Comparison of ENCODE assay signal across 30 cellular contexts in the genomic region with DNA sequence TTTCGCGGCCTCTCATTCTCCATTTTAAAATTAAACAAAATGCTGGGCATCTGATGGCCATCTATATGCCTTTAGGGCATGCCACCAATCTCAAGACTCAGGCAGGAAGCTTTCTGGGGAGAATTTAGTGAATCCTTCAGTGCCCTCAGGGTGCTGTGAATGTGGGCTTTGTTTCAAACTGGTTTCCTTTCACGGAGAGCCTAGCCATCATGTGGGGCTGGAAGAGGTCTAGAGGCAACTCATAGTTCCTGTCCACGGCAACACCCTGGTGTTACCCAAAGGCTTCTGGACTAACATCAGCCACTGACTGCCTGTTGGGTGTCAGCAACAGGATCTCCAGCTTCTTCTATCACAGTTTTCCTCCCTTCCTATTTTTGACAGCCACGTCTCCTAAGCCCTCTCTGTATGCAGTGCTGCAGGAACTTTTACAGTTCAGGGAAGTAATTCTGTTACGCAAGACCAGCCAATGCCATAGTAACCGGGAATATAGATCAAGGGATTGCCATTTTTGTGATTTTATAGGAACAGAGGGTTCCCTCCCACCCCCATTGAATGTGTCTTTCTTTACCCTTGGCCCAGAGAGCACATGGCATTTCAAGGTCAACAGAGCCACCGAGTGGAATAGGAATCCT.
"Had no signal": no experiment of that assay in that cellular context is flagged by ENCODE, and none has a peak within 500 bp of the region (broad histone marks: within the 10 kb centered on the region; RNA-seq: fewer than 3 reads in every experiment).

No MANE protein-coding gene starts in this region.

- H3K27ac ChIP-seq: ascending aorta, cardiac muscle cell, SJSA1 had no signal

- H3K4me3 ChIP-seq: ascending aorta, cardiac muscle cell, SJSA1 had no signal

- FAIRE-seq: TTC549 had no signal

- H3K4me1 Mint-ChIP-seq: activated CD4-positive, alpha-beta T cell treated with anti-CD3 and anti-CD28 coated beads for 36 hours; activated CD4-positive, alpha-beta T cell treated with anti-CD3 and anti-CD28 coated beads, Interleukin-2, amount 10 ng/mL, durations not matched to agents 7 days and 5 days; activated naive CD4-positive, alpha-beta T cell treated with anti-CD3 and anti-CD28 coated beads, Interleukin-2, amount 10 ng/mL, durations not matched to agents 7 days and 5 days; activated naive CD8-positive, alpha-beta T cell treated with anti-CD3 and anti-CD28 coated beads, Interleukin-2, amount 10 ng/mL, durations not matched to agents 7 days and 5 days; central memory CD8-positive, alpha-beta T cell had no signal

- DNase-seq: activated CD4-positive, alpha-beta T cell treated with anti-CD3 and anti-CD28 coated beads for 36 hours; activated CD4-positive, alpha-beta T cell treated with anti-CD3 and anti-CD28 coated beads, Interleukin-2, amount 10 ng/mL, durations not matched to agents 7 days and 5 days; activated CD4-positive, alpha-beta T cell treated with anti-CD3 and anti-CD28 coated beads, Interleukin-2, amount 50 U/mL, for 48 hours; activated CD8-positive, alpha-beta T cell treated with anti-CD3 and anti-CD28 coated beads, Interleukin-2, amount 10 ng/mL, durations not matched to agents 7 days and 5 days; activated effector memory CD4-positive, alpha-beta T cell treated with Interleukin-2 at 50 U/mL for 16 hours; activated naive CD4-positive, alpha-beta T cell treated with anti-CD3 and anti-CD28 coated beads, Interleukin-2, amount 10 ng/mL, durations not matched to agents 7 days and 5 days; activated naive CD8-positive, alpha-beta T cell treated with anti-CD3 and anti-CD28 coated beads, Interleukin-2, amount 10 ng/mL, durations not matched to agents 7 days and 5 days; activated T-cell treated with anti-CD3 and anti-CD28 coated beads, Interleukin-2, amount 50 U/mL, for 24 hours; amygdala; Karpas-422; KBM-7; NCI-H1048; NCI-H1105 treated with DMSO at 0.1 percent for 48 hours; NCI-H1436; NCI-H1694; NCI-H1930; NCI-H2081 treated with DMSO at 0.1 percent for 48 hours; NCI-H226; NCI-H524 treated with DMSO at 0.1 percent for 48 hours; RPMI8226; SHP77 treated with DMSO at 0.1 percent for 48 hours; SW 1271; T1000 had no signal

- H3K4me1 ChIP-seq: ascending aorta, SJSA1 had no signal

- ATAC-seq: activated CD4-positive, alpha-beta T cell treated with anti-CD3 and anti-CD28 coated beads for 36 hours; activated CD8-positive, alpha-beta T cell treated with anti-CD3 and anti-CD28 coated beads, Interleukin-2, amount 10 ng/mL, durations not matched to agents 7 days and 5 days; Panc1 had no signal

- H3K4me3 Mint-ChIP-seq: activated CD4-positive, alpha-beta T cell treated with anti-CD3 and anti-CD28 coated beads for 36 hours; activated CD4-positive, alpha-beta T cell treated with anti-CD3 and anti-CD28 coated beads, Interleukin-2, amount 10 ng/mL, durations not matched to agents 7 days and 5 days; activated CD8-positive, alpha-beta T cell treated with anti-CD3 and anti-CD28 coated beads, Interleukin-2, amount 10 ng/mL, durations not matched to agents 7 days and 5 days; activated naive CD4-positive, alpha-beta T cell treated with anti-CD3 and anti-CD28 coated beads, Interleukin-2, amount 10 ng/mL, durations not matched to agents 7 days and 5 days; activated naive CD8-positive, alpha-beta T cell treated with anti-CD3 and anti-CD28 coated beads, Interleukin-2, amount 10 ng/mL, durations not matched to agents 7 days and 5 days; activated T-cell treated with anti-CD3 and anti-CD28 coated beads, Interleukin-2, amount 50 U/mL, for 24 hours; activated T-helper 1 cell treated with anti-CD3 and anti-CD28 coated beads, Interleukin-12 subunit alpha, Interleukin-12 subunit beta, Interleukin-2, Interleukin-4 antibody, amounts not matched to agents 30 ng/mL and 10 ng/mL and 1 ng/mL, durations not matched to agents 14 hours and 24 hours and 36 hours; central memory CD8-positive, alpha-beta T cell had no signal

- H3K36me3 ChIP-seq: ascending aorta, cardiac muscle cell, SJSA1 had no signal

- H3K27ac Mint-ChIP-seq: activated CD4-positive, alpha-beta T cell treated with anti-CD3 and anti-CD28 coated beads for 36 hours; activated CD4-positive, alpha-beta T cell treated with anti-CD3 and anti-CD28 coated beads, Interleukin-2, amount 10 ng/mL, durations not matched to agents 7 days and 5 days; activated CD8-positive, alpha-beta T cell treated with anti-CD3 and anti-CD28 coated beads, Interleukin-2, amount 10 ng/mL, durations not matched to agents 7 days and 5 days; activated naive CD4-positive, alpha-beta T cell treated with anti-CD3 and anti-CD28 coated beads, Interleukin-2, amount 10 ng/mL, durations not matched to agents 7 days and 5 days; activated naive CD8-positive, alpha-beta T cell treated with anti-CD3 and anti-CD28 coated beads, Interleukin-2, amount 10 ng/mL, durations not matched to agents 7 days and 5 days; activated T-cell treated with anti-CD3 and anti-CD28 coated beads, Interleukin-2, amount 50 U/mL, for 24 hours; activated T-helper 1 cell treated with anti-CD3 and anti-CD28 coated beads, Interleukin-12 subunit alpha, Interleukin-12 subunit beta, Interleukin-2, Interleukin-4 antibody, amounts not matched to agents 30 ng/mL and 10 ng/mL and 1 ng/mL, durations not matched to agents 14 hours and 24 hours and 36 hours had no signal

- H3K27me3 ChIP-seq: ascending aorta, cardiac muscle cell had no signal
